ENCODE assay signal across 1 cellular context in genomic region chr4:72704925-72705640, GRCh38.
TF ChIP-seq lines count a peak whose summit lies in the region.
"Not testable (repeated sequence)": the region's sequence is repeated elsewhere in the genome, so short reads cannot be mapped to it uniquely, and the experiment has no call there.

No MANE protein-coding gene starts in this region.

TF ChIP-seq in K562, 482 proteins besides CTCF, POLR2A, EP300 and RAD21 (continued from another document):
- TF ChIP-seq PYGO2 (tag; IDR thresholded peaks at IDR 0.05), result 0 out of 2 replicates have a peak, but pooled peaks have one; percentile 45
- TF ChIP-seq NR4A1 (CRISPR knock-in tag; IDR thresholded peaks at IDR 0.05), result not testable (repeated sequence)
- TF ChIP-seq NR4A1 (tag; IDR thresholded peaks at IDR 0.05), result peak; percentile 86
- TF ChIP-seq, protein P1, sequence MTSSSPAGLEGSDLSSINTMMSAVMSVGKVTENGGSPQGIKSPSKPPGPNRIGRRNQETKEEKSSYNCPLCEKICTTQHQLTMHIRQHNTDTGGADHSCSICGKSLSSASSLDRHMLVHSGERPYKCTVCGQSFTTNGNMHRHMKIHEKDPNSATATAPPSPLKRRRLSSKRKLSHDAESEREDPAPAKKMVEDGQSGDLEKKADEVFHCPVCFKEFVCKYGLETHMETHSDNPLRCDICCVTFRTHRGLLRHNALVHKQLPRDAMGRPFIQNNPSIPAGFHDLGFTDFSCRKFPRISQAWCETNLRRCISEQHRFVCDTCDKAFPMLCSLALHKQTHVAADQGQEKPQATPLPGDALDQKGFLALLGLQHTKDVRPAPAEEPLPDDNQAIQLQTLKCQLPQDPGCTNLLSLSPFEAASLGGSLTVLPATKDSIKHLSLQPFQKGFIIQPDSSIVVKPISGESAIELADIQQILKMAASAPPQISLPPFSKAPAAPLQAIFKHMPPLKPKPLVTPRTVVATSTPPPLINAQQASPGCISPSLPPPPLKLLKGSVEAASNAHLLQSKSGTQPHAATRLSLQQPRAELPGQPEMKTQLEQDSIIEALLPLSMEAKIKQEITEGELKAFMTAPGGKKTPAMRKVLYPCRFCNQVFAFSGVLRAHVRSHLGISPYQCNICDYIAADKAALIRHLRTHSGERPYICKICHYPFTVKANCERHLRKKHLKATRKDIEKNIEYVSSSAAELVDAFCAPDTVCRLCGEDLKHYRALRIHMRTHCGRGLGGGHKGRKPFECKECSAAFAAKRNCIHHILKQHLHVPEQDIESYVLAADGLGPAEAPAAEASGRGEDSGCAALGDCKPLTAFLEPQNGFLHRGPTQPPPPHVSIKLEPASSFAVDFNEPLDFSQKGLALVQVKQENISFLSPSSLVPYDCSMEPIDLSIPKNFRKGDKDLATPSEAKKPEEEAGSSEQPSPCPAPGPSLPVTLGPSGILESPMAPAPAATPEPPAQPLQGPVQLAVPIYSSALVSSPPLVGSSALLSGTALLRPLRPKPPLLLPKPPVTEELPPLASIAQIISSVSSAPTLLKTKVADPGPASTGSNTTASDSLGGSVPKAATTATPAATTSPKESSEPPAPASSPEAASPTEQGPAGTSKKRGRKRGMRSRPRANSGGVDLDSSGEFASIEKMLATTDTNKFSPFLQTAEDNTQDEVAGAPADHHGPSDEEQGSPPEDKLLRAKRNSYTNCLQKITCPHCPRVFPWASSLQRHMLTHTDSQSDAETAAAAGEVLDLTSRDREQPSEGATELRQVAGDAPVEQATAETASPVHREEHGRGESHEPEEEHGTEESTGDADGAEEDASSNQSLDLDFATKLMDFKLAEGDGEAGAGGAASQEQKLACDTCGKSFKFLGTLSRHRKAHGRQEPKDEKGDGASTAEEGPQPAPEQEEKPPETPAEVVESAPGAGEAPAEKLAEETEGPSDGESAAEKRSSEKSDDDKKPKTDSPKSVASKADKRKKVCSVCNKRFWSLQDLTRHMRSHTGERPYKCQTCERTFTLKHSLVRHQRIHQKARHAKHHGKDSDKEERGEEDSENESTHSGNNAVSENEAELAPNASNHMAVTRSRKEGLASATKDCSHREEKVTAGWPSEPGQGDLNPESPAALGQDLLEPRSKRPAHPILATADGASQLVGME (CRISPR knock-in tag; IDR thresholded peaks at IDR 0.05), result peak; percentile 66; the same call in 1 of the 2 replicates
- peak; percentile 84 for TF ChIP-seq PTRF (tag; IDR thresholded peaks at IDR 0.05)
- TF ChIP-seq, protein P2, sequence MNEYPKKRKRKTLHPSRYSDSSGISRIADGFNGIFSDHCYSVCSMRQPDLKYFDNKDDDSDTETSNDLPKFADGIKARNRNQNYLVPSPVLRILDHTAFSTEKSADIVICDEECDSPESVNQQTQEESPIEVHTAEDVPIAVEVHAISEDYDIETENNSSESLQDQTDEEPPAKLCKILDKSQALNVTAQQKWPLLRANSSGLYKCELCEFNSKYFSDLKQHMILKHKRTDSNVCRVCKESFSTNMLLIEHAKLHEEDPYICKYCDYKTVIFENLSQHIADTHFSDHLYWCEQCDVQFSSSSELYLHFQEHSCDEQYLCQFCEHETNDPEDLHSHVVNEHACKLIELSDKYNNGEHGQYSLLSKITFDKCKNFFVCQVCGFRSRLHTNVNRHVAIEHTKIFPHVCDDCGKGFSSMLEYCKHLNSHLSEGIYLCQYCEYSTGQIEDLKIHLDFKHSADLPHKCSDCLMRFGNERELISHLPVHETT (CRISPR knock-in tag; conservative IDR thresholded peaks at IDR 0.05 in 1 of 2, IDR thresholded peaks at IDR 0.05 in 1 of 2), result peak in 1 of 2 experiments; percentile 72; a peak in 2 of 4 replicates
- peak; percentile 86; the same call in 1 of the 2 replicates for TF ChIP-seq ZNF449 (CRISPR knock-in tag; IDR thresholded peaks at IDR 0.05)
- TF ChIP-seq ZKSCAN3 (CRISPR knock-in tag; IDR thresholded peaks at IDR 0.05), result peak; percentile 72; the same call in 1 of the 2 replicates
- TF ChIP-seq ZNF766 (CRISPR knock-in tag; conservative IDR thresholded peaks at IDR 0.05), result peak; percentile 64
- peak; percentile 87 for TF ChIP-seq PTTG1 (tag; IDR thresholded peaks at IDR 0.05; ENCODE audit: low read depth)
- TF ChIP-seq ZKSCAN8 (CRISPR knock-in tag; IDR thresholded peaks at IDR 0.05), result peak; percentile 33; the same call in 1 of the 2 replicates
